1 cellular context compared by ENCODE assay signal in genomic region chr9:129823934-129824601, GRCh38.
A peak's percentile ranks its signal among the peaks of the same experiment; 100 is the strongest.
TF ChIP-seq lines count a peak whose summit lies in the region.

Gene TOR1A (minus strand): TSS chr9:129824136. CDS start chr9:129824085, 51 bp downstream.

TF ChIP-seq in K562, 482 proteins besides CTCF, POLR2A, EP300 and RAD21 (continued from another document and continues in another):
- TF ChIP-seq E2F4 (CRISPR knock-in tag; IDR thresholded peaks at IDR 0.05; ENCODE audit: low read depth), result peak; percentile 73
- TF ChIP-seq YY1 (IDR thresholded peaks at IDR 0.05; ENCODE audit: borderline replicate concordance in 1 of 3, control insufficient read depth in 1 of 3, extremely low read depth in 1 of 3, insufficient read depth in 3 of 3, insufficient read length in 1 of 3, insufficient replicate concordance in 2 of 3, low read depth in 1 of 3, low read length in 2 of 3), result peak; percentile 100
- peak; percentile 92; the same call in 1 of the 2 replicates for TF ChIP-seq KLF1 (tag; IDR thresholded peaks at IDR 0.05)
- TF ChIP-seq POLR2H (tag; IDR thresholded peaks at IDR 0.05; ENCODE audit: low read depth), result peak; percentile 85
- peak; percentile 27; the same call in 1 of the 2 replicates for TF ChIP-seq JUND (IDR thresholded peaks at IDR 0.05; ENCODE audit: borderline replicate concordance, low read depth, low read length)
- peak; percentile 49; the same call in 1 of the 3 replicates for TF ChIP-seq JUND (tag; IDR thresholded peaks at IDR 0.05; ENCODE audit: borderline replicate concordance, low read depth, low read length)
- peak; percentile 86 for TF ChIP-seq SIN3B (IDR thresholded peaks at IDR 0.05; ENCODE audit: low read depth)
- TF ChIP-seq ZFP91 (CRISPR knock-in tag; IDR thresholded peaks at IDR 0.05), result peak; percentile 64; the same call in 1 of the 2 replicates
- TF ChIP-seq ZNF830 (CRISPR knock-in tag; IDR thresholded peaks at IDR 0.05), result peak; percentile 87; the same call in 1 of the 2 replicates
- TF ChIP-seq ELF2 (CRISPR knock-in tag; IDR thresholded peaks at IDR 0.05), result peak; percentile 98
- TF ChIP-seq VEZF1 (CRISPR knock-in tag; IDR thresholded peaks at IDR 0.05), result peak; percentile 79
- TF ChIP-seq HDAC2 (IDR thresholded peaks at IDR 0.05), result peak; percentile 94
- TF ChIP-seq ZNF197 (CRISPR knock-in tag; IDR thresholded peaks at IDR 0.05; ENCODE audit: low read depth), result peak; percentile 99
- TF ChIP-seq ATF6 (CRISPR knock-in tag; IDR thresholded peaks at IDR 0.05), result peak; percentile 95
- peak; percentile 90 for TF ChIP-seq CREB3 (tag; conservative IDR thresholded peaks at IDR 0.05; ENCODE audit: low read depth)
- no peak for TF ChIP-seq ETS2 (tag; IDR thresholded peaks at IDR 0.05; ENCODE audit: borderline replicate concordance, poor library complexity, severe bottlenecking)
- TF ChIP-seq HDAC8 (tag; IDR thresholded peaks at IDR 0.05), result peak; percentile 83
- TF ChIP-seq SMAD2 (IDR thresholded peaks at IDR 0.05; ENCODE audit: low read depth, low read length), result no peak
- peak; percentile 78; the same call in 1 of the 2 replicates for TF ChIP-seq SMAD3 (CRISPR knock-in tag; conservative IDR thresholded peaks at IDR 0.05)
- TF ChIP-seq PBX2 (CRISPR knock-in tag; IDR thresholded peaks at IDR 0.05; ENCODE audit: low read depth), result no peak
- 0 out of 2 replicates have a peak, but pooled peaks have one; percentile 23 for TF ChIP-seq PBX2 (tag; conservative IDR thresholded peaks at IDR 0.05; ENCODE audit: low read depth)
- peak; percentile 75 for TF ChIP-seq C11orf30 (IDR thresholded peaks at IDR 0.05; ENCODE audit: low read depth)
- peak; percentile 65 to 73 for TF ChIP-seq E2F6 (IDR thresholded peaks at IDR 0.05; ENCODE audit: borderline replicate concordance in 1 of 2, extremely low read depth in 1 of 2, insufficient read depth in 1 of 2, insufficient read length in 1 of 2, low read depth in 1 of 2, low read length in 1 of 2, poor library complexity in 1 of 2, severe bottlenecking in 1 of 2)
- peak; percentile 85 for TF ChIP-seq FOXJ2 (tag; IDR thresholded peaks at IDR 0.05)
- TF ChIP-seq PML (IDR thresholded peaks at IDR 0.05; ENCODE audit: low read length), result peak; percentile 81
- TF ChIP-seq NR2C1 (IDR thresholded peaks at IDR 0.05), result peak; percentile 97
- peak; percentile 99 for TF ChIP-seq NR2C1 (tag; IDR thresholded peaks at IDR 0.05)
- peak; percentile 79 to 98; a peak in 2 of 4 replicates for TF ChIP-seq SIN3A (IDR thresholded peaks at IDR 0.05; ENCODE audit: borderline replicate concordance in 2 of 2, control insufficient read depth in 1 of 2, low read depth in 2 of 2, low read length in 2 of 2)
- no peak for TF ChIP-seq ZNF518B (CRISPR knock-in tag; IDR thresholded peaks at IDR 0.05)
- TF ChIP-seq PHF20 (IDR thresholded peaks at IDR 0.05; ENCODE audit: partially characterized antibody), result peak; percentile 96
- TF ChIP-seq BRD9 (IDR thresholded peaks at IDR 0.05; ENCODE audit: low read depth, partially characterized antibody), result peak; percentile 56
- peak; percentile 99 to 100 for TF ChIP-seq FOXK2 (conservative IDR thresholded peaks at IDR 0.05 in 1 of 2, IDR thresholded peaks at IDR 0.05 in 1 of 2; ENCODE audit: low read depth in 2 of 2)
- TF ChIP-seq HNRNPL (IDR thresholded peaks at IDR 0.05; ENCODE audit: low read depth, low read length), result peak; percentile 69; the same call in 1 of the 2 replicates
- TF ChIP-seq SRF (CRISPR knock-in tag; IDR thresholded peaks at IDR 0.05), result peak in 1 of 2 experiments; percentile 87; a peak in 2 of 4 replicates
- TF ChIP-seq SPI1 (IDR thresholded peaks at IDR 0.05; ENCODE audit: borderline replicate concordance, low read depth, low read length), result peak; percentile 60
- no peak for TF ChIP-seq ZFP1 (CRISPR knock-in tag; IDR thresholded peaks at IDR 0.05)
- TF ChIP-seq ZNF143 (CRISPR knock-in tag; IDR thresholded peaks at IDR 0.05), result no peak
- TF ChIP-seq BCOR (IDR thresholded peaks at IDR 0.05), result peak; percentile 98
- peak; percentile 84 for TF ChIP-seq FOXP4 (CRISPR knock-in tag; IDR thresholded peaks at IDR 0.05; ENCODE audit: borderline replicate concordance)
- TF ChIP-seq CGGBP1 (CRISPR knock-in tag; IDR thresholded peaks at IDR 0.05), result no peak
- peak; percentile 50; the same call in 1 of the 2 replicates for TF ChIP-seq TEAD4 (IDR thresholded peaks at IDR 0.05; ENCODE audit: low read length)
- 0 out of 2 replicates have a peak, but pooled peaks have one; percentile 26 for TF ChIP-seq TEAD4 (CRISPR knock-in tag; IDR thresholded peaks at IDR 0.05; ENCODE audit: borderline replicate concordance)
